13 cellular contexts compared by ENCODE assay signal in the genomic region with DNA sequence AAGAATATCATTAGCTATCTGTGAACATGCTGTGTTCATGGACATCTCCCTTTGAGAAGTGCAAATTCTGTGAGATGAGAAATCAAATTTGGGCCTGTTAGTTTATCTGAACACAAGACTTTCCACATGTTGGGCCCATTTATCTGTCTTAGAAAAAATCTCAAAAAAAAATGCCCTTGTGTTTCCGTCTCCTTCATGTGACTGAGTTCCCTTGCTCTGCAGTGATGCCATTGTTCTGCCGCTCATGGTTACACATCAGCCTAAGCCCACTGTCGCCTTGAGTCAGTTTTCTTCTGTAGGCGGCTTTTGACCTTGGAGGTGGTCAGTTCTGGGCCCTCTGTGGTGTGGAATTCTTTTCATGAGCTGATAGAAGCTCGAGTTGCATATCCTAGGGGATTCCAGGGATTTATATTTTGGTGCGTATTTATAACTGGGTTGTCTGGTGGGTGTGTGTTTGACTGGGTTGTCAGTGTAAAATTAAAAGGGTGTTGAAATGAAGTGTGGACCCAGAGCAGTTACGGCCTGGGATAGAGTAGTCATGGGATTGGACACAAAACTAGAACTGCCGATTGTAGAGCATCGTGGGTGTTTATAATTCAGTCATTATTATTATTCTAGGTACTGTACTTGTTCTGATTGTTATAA.
DNase-seq lines count a peak whose midpoint lies in the region; ATAC-seq and TF ChIP-seq lines count a peak whose summit lies in the region.
"Had no signal": no experiment of that assay in that cellular context is flagged by ENCODE, and none has a peak within 500 bp of the region (broad histone marks: within the 10 kb centered on the region; RNA-seq: fewer than 3 reads in every experiment).

No MANE protein-coding gene starts in this region.

- in situ Hi-C loops in transverse colon (cut with MboI; ENCODE audit: low pct_ligation_motif_present in 1 of 4, low pct_unique_long_range_greater_than_20kb in 1 of 4, low sequenced_read_pairs in 3 of 4), result no loop called here

- intact Hi-C loops in cardiac septum (cut with DNase I), result loop anchor here (5.0 kb wide), 1 partner anchor 155 kb away; the partner anchor contains the start of gene JARID2
- intact Hi-C loops in transverse colon (cut with DNase I; ENCODE audit: low total_unique reads), result no loop called here
- intact Hi-C loops in tibial artery (cut with DNase I; ENCODE audit: low total_unique reads), result no loop called here
- intact Hi-C loops in sciatic nerve (cut with DNase I), result no loop called here

- H3K36me3 ChIP-seq in right atrium auricular region (no peaks in the 10 kb centered on the region), mesodermal cell (ENCODE audit: control insufficient read depth, insufficient read depth, low read length) (no peaks in the 10 kb centered on the region), transverse colon (no peaks in the 10 kb centered on the region), tibial artery (no peaks in the 10 kb centered on the region)
- H3K36me3 ChIP-seq: adrenal gland, uterus had no signal

- TF ChIP-seq CTCF in right atrium auricular region (IDR thresholded peaks at IDR 0.05), result no peak
- TF ChIP-seq CTCF in transverse colon (IDR thresholded peaks at IDR 0.05), result no peak
- no peak for TF ChIP-seq CTCF in tibial artery (IDR thresholded peaks at IDR 0.05)

- no peak for ATAC-seq in sciatic nerve
- no peak for ATAC-seq in GM19395 (IDR thresholded peaks at IDR 0.05; ENCODE audit: unreplicated experiment)

- H3K27me3 ChIP-seq in right atrium auricular region (no peaks in the 10 kb centered on the region), transverse colon (no peaks in the 10 kb centered on the region), tibial artery (no peaks in the 10 kb centered on the region)
- H3K27me3 ChIP-seq: adrenal gland, uterus had no signal

- DNase-seq in right atrium auricular region (ENCODE audit: low spot score) (no peak), cardiac septum (ENCODE audit: low spot score) (no peak), amniotic epithelial cell (ENCODE audit: low read depth) (peak; percentile 44), transverse colon (no peak), tibial artery (no peak), sciatic nerve (ENCODE audit: low spot score) (no peak)
- DNase-seq: adrenal gland, AML-193, NCI-H146, SHP77 treated with DMSO at 0.1 percent for 48 hours, uterus had no signal

- H3K4me3 ChIP-seq in right atrium auricular region (no peak overlapping the region), mesodermal cell (ENCODE audit: extremely low read depth, insufficient read depth, low read length, poor library complexity, severe bottlenecking) (no peak overlapping the region), transverse colon (no peak overlapping the region), tibial artery (no peak overlapping the region)
- H3K4me3 ChIP-seq: adrenal gland, uterus had no signal

- H3K27ac ChIP-seq in right atrium auricular region, result peak overlapping the region; percentile 79 to 80
- H3K27ac ChIP-seq in mesodermal cell (ENCODE audit: low read depth, low read length, severe bottlenecking), result peak overlapping the region; percentile 55
- H3K27ac ChIP-seq in transverse colon, result peak overlapping the region in 3 of 4 donors; percentile 43 to 64 (median 63)
- H3K27ac ChIP-seq in tibial artery, result no peak overlapping the region
- H3K27ac ChIP-seq: adrenal gland, uterus had no signal

- H3K4me1 ChIP-seq in right atrium auricular region, result peaks cover 0 to 69% of the 10 kb centered on the region in 2 donors
- peaks cover 49% of the 10 kb centered on the region for H3K4me1 ChIP-seq in mesodermal cell (ENCODE audit: control insufficient read depth, insufficient read depth, low read length, poor library complexity, severe bottlenecking)
- peaks cover 13 to 47% (median 33%) of the 10 kb centered on the region in 4 donors for H3K4me1 ChIP-seq in transverse colon
- peaks cover 0 to 28% (median 14%) of the 10 kb centered on the region in 4 donors for H3K4me1 ChIP-seq in tibial artery
- H3K4me1 ChIP-seq: uterus had no signal

- no peak for TF ChIP-seq EP300 in transverse colon (IDR thresholded peaks at IDR 0.05; ENCODE audit: low read depth)

- WGBS in mesodermal cell (ENCODE audit: insufficient coverage in 2 of 2), 2 experiments, result 79 to 92% methylated on average over 4 to 6 of the region's 9 CpGs
- 92 to 93% methylated on average over 5 to 9 of the region's 9 CpGs for WGBS in transverse colon (ENCODE audit: low coverage in 1 of 2), 2 donors

- no peaks in the 10 kb centered on the region for H3K9me3 ChIP-seq in right atrium auricular region
- no peaks in the 10 kb centered on the region for H3K9me3 ChIP-seq in mesodermal cell (ENCODE audit: control insufficient read depth, low read length)
- H3K9me3 ChIP-seq in transverse colon, result no peaks in the 10 kb centered on the region
- no peaks in the 10 kb centered on the region for H3K9me3 ChIP-seq in tibial artery
- H3K9me3 ChIP-seq: adrenal gland, uterus had no signal

- TF ChIP-seq POLR2A in transverse colon (IDR thresholded peaks at IDR 0.05), result no peak

Comparison
In these comparisons a context has a peak if more than half of its experiments do, and no peak if none do; other contexts are left out.
1. H3K27ac ChIP-seq: peak in right atrium auricular region (2 of 2), mesodermal cell (single experiment) and transverse colon (3 of 4); none in tibial artery (0 of 2).